ENCODE assay signal across 1 cellular context in the genomic region with DNA sequence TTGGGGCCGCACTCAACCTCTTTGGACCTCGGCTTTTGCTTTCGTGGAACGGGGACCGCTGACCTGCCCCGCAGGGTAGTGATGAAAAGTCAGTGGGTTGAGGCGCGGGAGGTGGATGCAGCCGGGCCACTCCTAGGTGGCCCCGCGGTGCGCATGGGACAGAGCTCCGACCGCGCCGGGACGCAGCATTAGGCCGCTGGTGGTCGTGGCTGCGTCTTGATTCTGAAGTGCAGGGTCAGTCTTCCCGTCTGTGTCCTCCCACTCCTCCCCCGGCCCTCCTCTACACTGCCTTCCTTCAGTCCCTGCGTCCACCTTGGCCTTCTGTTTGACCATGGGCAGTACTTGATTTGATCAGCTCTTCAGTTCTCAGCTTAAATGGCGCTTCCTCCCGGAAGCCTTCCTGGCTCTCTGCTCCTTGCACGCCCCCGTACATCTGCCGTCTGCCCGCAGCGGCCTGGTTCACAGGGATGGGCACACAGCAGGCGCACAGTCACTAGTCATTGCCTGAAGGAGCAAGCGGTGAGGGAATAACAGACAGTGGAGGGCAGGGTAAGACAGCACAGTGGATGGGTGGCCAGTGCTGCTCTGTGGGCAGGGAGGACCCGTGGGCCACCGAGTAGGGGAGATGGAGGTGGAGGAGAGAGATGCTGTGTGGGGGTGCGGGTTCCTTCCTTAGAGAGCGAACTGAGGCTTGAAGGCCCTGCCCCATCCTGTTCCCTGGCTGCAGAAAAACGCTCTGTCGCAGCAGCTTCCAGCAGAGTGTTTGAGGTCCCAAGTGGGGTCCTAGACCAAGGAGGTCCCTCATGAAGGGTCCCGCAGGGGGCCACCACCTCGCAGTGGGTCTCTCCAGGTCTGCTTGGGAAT.
TF ChIP-seq lines count a peak whose summit lies in the region.

No MANE protein-coding gene starts in this region.

TF ChIP-seq in GM23338, 12 proteins besides CTCF, POLR2A, EP300 and RAD21 (continued from another document):
- TF ChIP-seq, protein P1, sequence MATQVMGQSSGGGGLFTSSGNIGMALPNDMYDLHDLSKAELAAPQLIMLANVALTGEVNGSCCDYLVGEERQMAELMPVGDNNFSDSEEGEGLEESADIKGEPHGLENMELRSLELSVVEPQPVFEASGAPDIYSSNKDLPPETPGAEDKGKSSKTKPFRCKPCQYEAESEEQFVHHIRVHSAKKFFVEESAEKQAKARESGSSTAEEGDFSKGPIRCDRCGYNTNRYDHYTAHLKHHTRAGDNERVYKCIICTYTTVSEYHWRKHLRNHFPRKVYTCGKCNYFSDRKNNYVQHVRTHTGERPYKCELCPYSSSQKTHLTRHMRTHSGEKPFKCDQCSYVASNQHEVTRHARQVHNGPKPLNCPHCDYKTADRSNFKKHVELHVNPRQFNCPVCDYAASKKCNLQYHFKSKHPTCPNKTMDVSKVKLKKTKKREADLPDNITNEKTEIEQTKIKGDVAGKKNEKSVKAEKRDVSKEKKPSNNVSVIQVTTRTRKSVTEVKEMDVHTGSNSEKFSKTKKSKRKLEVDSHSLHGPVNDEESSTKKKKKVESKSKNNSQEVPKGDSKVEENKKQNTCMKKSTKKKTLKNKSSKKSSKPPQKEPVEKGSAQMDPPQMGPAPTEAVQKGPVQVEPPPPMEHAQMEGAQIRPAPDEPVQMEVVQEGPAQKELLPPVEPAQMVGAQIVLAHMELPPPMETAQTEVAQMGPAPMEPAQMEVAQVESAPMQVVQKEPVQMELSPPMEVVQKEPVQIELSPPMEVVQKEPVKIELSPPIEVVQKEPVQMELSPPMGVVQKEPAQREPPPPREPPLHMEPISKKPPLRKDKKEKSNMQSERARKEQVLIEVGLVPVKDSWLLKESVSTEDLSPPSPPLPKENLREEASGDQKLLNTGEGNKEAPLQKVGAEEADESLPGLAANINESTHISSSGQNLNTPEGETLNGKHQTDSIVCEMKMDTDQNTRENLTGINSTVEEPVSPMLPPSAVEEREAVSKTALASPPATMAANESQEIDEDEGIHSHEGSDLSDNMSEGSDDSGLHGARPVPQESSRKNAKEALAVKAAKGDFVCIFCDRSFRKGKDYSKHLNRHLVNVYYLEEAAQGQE (IDR thresholded peaks at IDR 0.05; ENCODE audit: unreplicated experiment) = no peak
- TF ChIP-seq ZNF462 (CRISPR knock-in tag; IDR thresholded peaks at IDR 0.05) = no peak
